Comparison of ENCODE assay signal across 11 cellular contexts in the genomic region with DNA sequence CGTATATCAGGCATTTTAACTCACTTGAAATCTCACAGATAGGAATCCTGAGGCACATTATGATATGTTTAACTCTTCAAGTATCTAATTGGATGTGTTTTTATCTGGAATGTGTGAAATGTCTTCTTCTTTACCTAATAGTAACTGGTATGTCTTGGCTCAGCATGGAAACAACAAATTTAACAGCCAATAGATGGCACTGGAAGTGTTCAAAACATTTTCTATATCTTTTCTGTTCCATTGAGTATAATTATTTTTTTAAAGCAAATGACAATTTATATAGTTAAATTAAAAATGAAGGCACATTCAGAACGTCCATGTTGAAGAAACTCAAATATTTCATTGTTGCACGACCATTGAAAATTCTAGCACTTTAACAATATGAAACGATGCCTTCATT.
DNase-seq lines count a peak whose midpoint lies in the region; ATAC-seq lines count a peak whose summit lies in the region.
"Had no signal": no experiment of that assay in that cellular context is flagged by ENCODE, and none has a peak within 500 bp of the region (broad histone marks: within the 10 kb centered on the region; RNA-seq: fewer than 3 reads in every experiment).

No MANE protein-coding gene starts in this region.

- ATAC-seq in HG03432 (IDR thresholded peaks at IDR 0.05; ENCODE audit: unreplicated experiment) (no peak), HG02884 (IDR thresholded peaks at IDR 0.05; ENCODE audit: unreplicated experiment) (no peak)

- DNase-seq in NCI-H510A treated with DMSO at 0.1 percent for 48 hours (lab: John Stamatoyannopoulos, UW) (peak; percentile 13), NCI-H510A (lab: John Stamatoyannopoulos, UW) (no peak), M059J (ENCODE audit: low read depth) (peak; percentile 15), dermis blood vessel endothelial cell (peak; percentile 17), pons (ENCODE audit: low spot score) (peak; percentile 46), NCI-H69 (lab: John Stamatoyannopoulos, UW) (no peak)
- DNase-seq: amniotic stem cell; stimulated activated CD4-positive, alpha-beta T cell treated with anti-CD3 and anti-CD28 coated beads, Interleukin-4, amount 100 ng/mL, for 1 hour; substantia nigra had no signal

Comparison
In these comparisons a context has a peak if more than half of its experiments do, and no peak if none do; other contexts are left out.
1. DNase-seq: peak in NCI-H510A treated with DMSO at 0.1 percent for 48 hours (single experiment), M059J (single experiment), dermis blood vessel endothelial cell (single experiment) and pons (single experiment); none in NCI-H510A (single experiment) and NCI-H69 (single experiment).